ENCODE assay signal across 1 cellular context in genomic region chr10:73730153-73730906, GRCh38.
TF ChIP-seq lines count a peak whose summit lies in the region.

No MANE protein-coding gene starts in this region.

TF ChIP-seq in HEK293, 187 proteins besides CTCF, POLR2A, EP300 and RAD21 (continued from another document):
- no peak; the same call in 1 of the 2 replicates for TF ChIP-seq ZNF280D (tag by site-specific recombination; IDR thresholded peaks at IDR 0.05)
- peak; percentile 50; the same call in 1 of the 2 replicates for TF ChIP-seq IKZF3 (tag by site-specific recombination; IDR thresholded peaks at IDR 0.05)
- TF ChIP-seq GFI1B (tag by site-specific recombination; IDR thresholded peaks at IDR 0.05): no peak; the same call in 1 of the 2 replicates
- no peak for TF ChIP-seq ZNF677 (tag by site-specific recombination; IDR thresholded peaks at IDR 0.05)
- no peak; the same call in 1 of the 2 replicates for TF ChIP-seq PRDM1 (tag by site-specific recombination; IDR thresholded peaks at IDR 0.05)
- TF ChIP-seq ZNF473 (tag by site-specific recombination; IDR thresholded peaks at IDR 0.05): no peak
- TF ChIP-seq ZNF76 (tag by site-specific recombination; IDR thresholded peaks at IDR 0.05; ENCODE audit: borderline replicate concordance, low read depth): peak; percentile 88
- peak; percentile 66; the same call in 1 of the 2 replicates for TF ChIP-seq KLF16 (tag by site-specific recombination; IDR thresholded peaks at IDR 0.05)
- no peak for TF ChIP-seq ZNF558 (tag by site-specific recombination; IDR thresholded peaks at IDR 0.05)
- TF ChIP-seq ZNF155 (tag by site-specific recombination; IDR thresholded peaks at IDR 0.05): no peak
- 0 out of 2 replicates have a peak, but pooled peaks have one; percentile 13 for TF ChIP-seq EGR2 (tag by site-specific recombination; IDR thresholded peaks at IDR 0.05; ENCODE audit: low read depth)
- TF ChIP-seq ZNF121 (tag by site-specific recombination; IDR thresholded peaks at IDR 0.05): peak; percentile 76; the same call in 1 of the 2 replicates
- TF ChIP-seq TRIM28 (IDR thresholded peaks at IDR 0.05; ENCODE audit: borderline replicate concordance, low read length): no peak
- peak; percentile 59; the same call in 1 of the 2 replicates for TF ChIP-seq YY1 (tag by site-specific recombination; IDR thresholded peaks at IDR 0.05)
- TF ChIP-seq KLF1 (tag by site-specific recombination; IDR thresholded peaks at IDR 0.05): peak; percentile 72
- TF ChIP-seq ZNF529 (tag by site-specific recombination; IDR thresholded peaks at IDR 0.05; ENCODE audit: insufficient replicate concordance): no peak
- TF ChIP-seq ZNF639 (tag by site-specific recombination; IDR thresholded peaks at IDR 0.05): peak; percentile 97
- no peak for TF ChIP-seq ZNF280C (tag by site-specific recombination; IDR thresholded peaks at IDR 0.05)
- TF ChIP-seq ZBTB6 (tag by site-specific recombination; IDR thresholded peaks at IDR 0.05): 0 out of 2 replicates have a peak, but pooled peaks have one; percentile 14
- TF ChIP-seq HIC1 (tag by site-specific recombination; IDR thresholded peaks at IDR 0.05): no peak
- peak; percentile 93 for TF ChIP-seq KLF17 (tag by site-specific recombination; IDR thresholded peaks at IDR 0.05)
- no peak for TF ChIP-seq ZNF214 (tag by site-specific recombination; IDR thresholded peaks at IDR 0.05; ENCODE audit: borderline replicate concordance)
- TF ChIP-seq ZNF341 (tag by site-specific recombination; IDR thresholded peaks at IDR 0.05; ENCODE audit: low read depth): peak; percentile 61
- no peak; the same call in 1 of the 2 replicates for TF ChIP-seq ZBTB1 (tag by site-specific recombination; IDR thresholded peaks at IDR 0.05)
- no peak for TF ChIP-seq ZNF174 (tag by site-specific recombination; IDR thresholded peaks at IDR 0.05)
- TF ChIP-seq ZNF146 (tag by site-specific recombination; IDR thresholded peaks at IDR 0.05): peak; percentile 28; the same call in 1 of the 2 replicates
- peak; percentile 54; the same call in 1 of the 2 replicates for TF ChIP-seq WT1 (tag by site-specific recombination; IDR thresholded peaks at IDR 0.05)
- no peak for TF ChIP-seq ZNF184 (tag by site-specific recombination; IDR thresholded peaks at IDR 0.05)
- no peak for TF ChIP-seq ZNF544 (tag by site-specific recombination; IDR thresholded peaks at IDR 0.05)
- no peak for TF ChIP-seq ZNF302 (tag by site-specific recombination; IDR thresholded peaks at IDR 0.05; ENCODE audit: low read depth)
- peak; percentile 85 for TF ChIP-seq ZNF394 (tag by site-specific recombination; IDR thresholded peaks at IDR 0.05; ENCODE audit: borderline replicate concordance)
- peak; percentile 97 for TF ChIP-seq ZNF600 (tag by site-specific recombination; IDR thresholded peaks at IDR 0.05)
- TF ChIP-seq ZNF202 (tag by site-specific recombination; IDR thresholded peaks at IDR 0.05; ENCODE audit: borderline replicate concordance): no peak
- TF ChIP-seq INSM2 (tag by site-specific recombination; IDR thresholded peaks at IDR 0.05): peak; percentile 81
- TF ChIP-seq ZNF354C (tag by site-specific recombination; IDR thresholded peaks at IDR 0.05; ENCODE audit: borderline replicate concordance, low read depth): no peak
- TF ChIP-seq GLI2 (tag by site-specific recombination; IDR thresholded peaks at IDR 0.05; ENCODE audit: borderline replicate concordance, low read depth): no peak
- TF ChIP-seq ZBTB11 (tag by site-specific recombination; conservative IDR thresholded peaks at IDR 0.05; ENCODE audit: low read depth): peak; percentile 100
- TF ChIP-seq ZBTB20 (tag by site-specific recombination; IDR thresholded peaks at IDR 0.05): peak; percentile 65; the same call in 1 of the 2 replicates
- TF ChIP-seq ZNF777 (tag by site-specific recombination; IDR thresholded peaks at IDR 0.05; ENCODE audit: borderline replicate concordance): no peak; the same call in 1 of the 2 replicates
TF ChIP-seq in HEK293: peak in this region for 73.
